ENCODE assay signal across 6 cellular contexts in the genomic region with DNA sequence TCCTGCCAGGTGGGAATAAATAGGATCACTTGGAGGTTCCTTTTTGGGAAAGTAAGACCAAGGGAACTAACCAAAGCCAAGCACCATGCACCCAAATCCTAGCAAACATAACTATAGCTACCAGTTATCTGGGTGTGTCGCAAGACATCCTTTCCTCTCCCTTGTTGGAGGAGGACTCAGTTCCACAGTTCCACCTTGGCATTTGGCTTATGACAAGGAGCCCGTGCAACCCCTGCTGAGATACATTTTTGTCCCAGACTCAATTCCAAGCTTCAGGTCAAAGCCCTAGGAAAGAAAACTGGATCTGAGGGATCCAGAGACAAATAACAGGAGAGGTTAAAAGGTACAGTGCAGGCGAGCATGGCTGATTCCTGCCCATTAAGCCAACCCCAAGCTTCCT. TPM values are rescaled to one million over a fixed set of nuclear protein-coding genes. Genes with fewer than 3 reads are reported as not detected.
"Had no signal": no experiment of that assay in that cellular context is flagged by ENCODE, and none has a peak within 500 bp of the region (broad histone marks: within the 10 kb centered on the region; RNA-seq: fewer than 3 reads in every experiment).

No MANE protein-coding gene starts in this region.

RNA-seq across cellular contexts. Expression of a gene that starts 40.8 kb away (rescaled TPM):
- total RNA-seq: kidney epithelial cell, lung microvascular endothelial cell, mammary epithelial cell, myocyte had no signal
- polyA plus RNA-seq: immature natural killer cell, keratinocyte, mammary epithelial cell had no signal
